ENCODE assay signal across 8 cellular contexts in the genomic region with DNA sequence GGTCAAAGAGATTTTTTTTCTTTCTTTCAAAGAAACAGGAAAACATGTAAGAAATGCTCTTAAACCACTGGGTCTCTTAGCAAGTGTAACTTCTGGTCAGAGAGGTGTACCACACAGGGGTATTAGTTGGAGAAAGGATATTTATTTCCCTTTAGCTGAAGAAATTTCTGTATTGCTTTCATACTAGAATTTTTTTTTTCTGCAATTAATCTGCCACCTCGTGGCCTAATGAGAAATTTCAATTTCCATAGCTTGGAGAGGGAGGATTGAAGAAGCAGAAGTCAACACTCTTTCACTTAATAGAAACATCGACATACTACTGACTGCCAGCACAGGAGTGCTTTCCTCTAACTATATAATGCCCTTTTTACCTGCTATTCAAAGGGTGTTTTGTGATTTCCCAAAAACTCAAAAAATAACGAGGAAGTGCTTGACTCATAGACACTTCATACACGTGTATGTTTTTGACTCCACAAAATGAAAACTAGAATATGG.
A peak's percentile ranks its signal among the peaks of the same experiment; 100 is the strongest.
DNase-seq lines count a peak whose midpoint lies in the region; ATAC-seq, FAIRE-seq and TF ChIP-seq lines count a peak whose summit lies in the region.

No MANE protein-coding gene starts in this region.

- peaks cover 11% of the 10 kb centered on the region for H3K36me3 Mint-ChIP-seq in nephron progenitor cell (ENCODE audit: low read depth)

- peak; percentile 38 for TF ChIP-seq CTCF in nephron progenitor cell (IDR thresholded peaks at IDR 0.05)

- FAIRE-seq in HTR-8/SVneo (lab: Jason Lieb, UNC), result no peak

- no peaks in the 10 kb centered on the region for H3K27me3 Mint-ChIP-seq in nephron progenitor cell (ENCODE audit: low read depth, poor library complexity)

- peak; percentile 38 for ATAC-seq in esophagus mucosa

- H3K4me3 Mint-ChIP-seq in nephron progenitor cell, result no peak overlapping the region

- peak; percentile 71 for DNase-seq in DMS 273 (lab: John Stamatoyannopoulos, UW; ENCODE audit: unreplicated experiment)
- no peak for DNase-seq in DMS 273 treated with DMSO at 0.1 percent for 48 hours (lab: John Stamatoyannopoulos, UW)
- peak; percentile 26 for DNase-seq in HTR-8/SVneo (ENCODE audit: insufficient read length, low spot score)
- DNase-seq in RPMI7951 (ENCODE audit: low read depth), result peak; percentile 60
- DNase-seq in nephron progenitor cell, result no peak
- DNase-seq in stimulated activated CD4-positive, alpha-beta T cell treated with anti-CD3 and anti-CD28 coated beads, Interleukin-2, amount 100 ng/mL, for 24 hours, result no peak
- DNase-seq in mucosa of gallbladder (ENCODE audit: low spot score), result no peak

- peaks cover 5% of the 10 kb centered on the region for H3K4me1 Mint-ChIP-seq in nephron progenitor cell

- no peak overlapping the region for H3K27ac Mint-ChIP-seq in nephron progenitor cell

- peaks cover 17% of the 10 kb centered on the region for H3K9me3 Mint-ChIP-seq in nephron progenitor cell

Comparison
In these comparisons a context has a peak if more than half of its experiments do, and no peak if none do; other contexts are left out.
1. DNase-seq: peak in DMS 273 (single experiment), HTR-8/SVneo (single experiment) and RPMI7951 (single experiment); none in DMS 273 treated with DMSO at 0.1 percent for 48 hours (single experiment), nephron progenitor cell (single experiment), stimulated activated CD4-positive, alpha-beta T cell treated with anti-CD3 and anti-CD28 coated beads, Interleukin-2, amount 100 ng/mL, for 24 hours (0 of 2) and mucosa of gallbladder (single experiment).